Comparison of ENCODE assay signal across 15 cellular contexts in genomic region chr11:66915046-66915832, GRCh38. TPM values are rescaled to one million over a fixed set of nuclear protein-coding genes. Genes with fewer than 3 reads are reported as not detected.
DNase-seq lines count a peak whose midpoint lies in the region; ATAC-seq and TF ChIP-seq lines count a peak whose summit lies in the region.
"Had no signal": no experiment of that assay in that cellular context is flagged by ENCODE, and none has a peak within 500 bp of the region (broad histone marks: within the 10 kb centered on the region; RNA-seq: fewer than 3 reads in every experiment).

No MANE protein-coding gene starts in this region.

- no peak for TF ChIP-seq CTCF in WTC11 (IDR thresholded peaks at IDR 0.05)

- DNase-seq in HEK293T (ENCODE audit: extremely low spot score) (no peak), WTC11 (ENCODE audit: low spot score) (no peak)
- DNase-seq in stimulated activated CD8-positive, alpha-beta memory T cell treated with anti-CD3 and anti-CD28 coated beads, Interleukin-4, amount 100 ng/mL, for 48 hours: no peak
- DNase-seq: activated CD4-positive, alpha-beta memory T cell treated with anti-CD3 and anti-CD28 coated beads for 36 hours; CD4-positive, CD25-positive, alpha-beta regulatory T cell; Karpas-422; stimulated activated CD4-positive, alpha-beta T cell treated with anti-CD3 and anti-CD28 coated beads, Interleukin-4, amount 100 ng/mL, for 4 hours; T-helper 1 cell had no signal

- no peak overlapping the region for H3K27ac Mint-ChIP-seq in WTC11
- H3K27ac Mint-ChIP-seq: activated CD4-positive, alpha-beta memory T cell treated with anti-CD3 and anti-CD28 coated beads for 36 hours; CD4-positive, CD25-positive, alpha-beta regulatory T cell; stimulated activated naive CD8-positive, alpha-beta T cell treated with anti-CD3 and anti-CD28 coated beads, Interleukin-15, Interleukin-2, amounts not matched to agents 100 ng/mL and 50 ng/mL, for 24 hours had no signal

- CTCF ChIA-PET in HEK293T (lab: Yijun Ruan, JAX) (no interaction called here), WTC11 (lab: Charles Lee) (interaction anchor here (0.5 to 2.9 kb wide), 22 partner anchors 9 to 1025 kb away, joined by 3 to 16 read pairs (median 4); partner anchors contain the start of genes ANKRD13D, CCDC87, CCS and PC)

- H3K4me3 Mint-ChIP-seq in WTC11: no peak overlapping the region
- H3K4me3 Mint-ChIP-seq: activated CD4-positive, alpha-beta memory T cell treated with anti-CD3 and anti-CD28 coated beads for 36 hours; CD4-positive, CD25-positive, alpha-beta regulatory T cell; central memory CD8-positive, alpha-beta T cell; stimulated activated naive CD8-positive, alpha-beta T cell treated with anti-CD3 and anti-CD28 coated beads, Interleukin-15, Interleukin-2, amounts not matched to agents 100 ng/mL and 50 ng/mL, for 24 hours had no signal

- H3K9ac ChIP-seq in iPS-15b (ENCODE audit: low read depth, low read length) (peak overlapping the region; percentile 8), subcutaneous abdominal adipose tissue (ENCODE audit: low read length in 5 of 5) (peak overlapping the region in 2 of 5 donors; percentile 13 to 35)

- no peaks in the 10 kb centered on the region for H3K9me3 ChIP-seq in iPS-15b (ENCODE audit: control insufficient read depth, insufficient read depth, low read length)
- no peaks in the 10 kb centered on the region for H3K9me3 ChIP-seq in subcutaneous abdominal adipose tissue (ENCODE audit: control insufficient read depth in 5 of 5, low read length in 5 of 5)
- H3K9me3 ChIP-seq: right atrium auricular region had no signal

- POLR2A ChIA-PET in HEK293T (lab: Yijun Ruan, JAX) (no interaction called here), WTC11 (lab: Charles Lee) (interaction anchor here (0.6 kb wide), 1 partner anchor 36 kb away, joined by 3 read pairs; no protein-coding TSS in a partner anchor)

- H3K36me3 Mint-ChIP-seq in WTC11: no peaks in the 10 kb centered on the region
- H3K36me3 Mint-ChIP-seq: activated CD4-positive, alpha-beta memory T cell treated with anti-CD3 and anti-CD28 coated beads for 36 hours had no signal

- H3K36me3 ChIP-seq in iPS-15b (ENCODE audit: control insufficient read depth, insufficient read depth, low read length): peaks cover 3% of the 10 kb centered on the region
- H3K36me3 ChIP-seq in subcutaneous abdominal adipose tissue (ENCODE audit: control insufficient read depth in 5 of 5, insufficient read depth in 5 of 5, low read length in 5 of 5): peaks cover 0 to 6% (median 3%) of the 10 kb centered on the region in 5 donors
- H3K36me3 ChIP-seq: right atrium auricular region had no signal

- H3K27me3 ChIP-seq in iPS-15b (ENCODE audit: control insufficient read depth, insufficient read depth, low read length) (no peaks in the 10 kb centered on the region), subcutaneous abdominal adipose tissue (ENCODE audit: control insufficient read depth in 5 of 5, insufficient read depth in 4 of 5, low read length in 5 of 5) (no peaks in the 10 kb centered on the region)
- H3K27me3 ChIP-seq: right atrium auricular region had no signal

- peaks cover 16% of the 10 kb centered on the region for H3K4me1 ChIP-seq in iPS-15b (ENCODE audit: control insufficient read depth, insufficient read depth, low read length)
- peaks cover 0 to 24% (median 12%) of the 10 kb centered on the region in 5 donors for H3K4me1 ChIP-seq in subcutaneous abdominal adipose tissue (ENCODE audit: control insufficient read depth in 5 of 5, insufficient read depth in 5 of 5, low read length in 5 of 5)
- H3K4me1 ChIP-seq: right atrium auricular region had no signal

- no peaks in the 10 kb centered on the region for H3K9me3 Mint-ChIP-seq in WTC11
- H3K9me3 Mint-ChIP-seq: activated CD4-positive, alpha-beta memory T cell treated with anti-CD3 and anti-CD28 coated beads for 36 hours; CD4-positive, CD25-positive, alpha-beta regulatory T cell; central memory CD8-positive, alpha-beta T cell; stimulated activated naive CD8-positive, alpha-beta T cell treated with anti-CD3 and anti-CD28 coated beads, Interleukin-15, Interleukin-2, amounts not matched to agents 100 ng/mL and 50 ng/mL, for 24 hours had no signal

- H3K4me1 Mint-ChIP-seq in WTC11: peaks cover 40% of the 10 kb centered on the region
- H3K4me1 Mint-ChIP-seq: CD4-positive, CD25-positive, alpha-beta regulatory T cell; central memory CD8-positive, alpha-beta T cell had no signal

- ATAC-seq in WTC11 (peak; percentile 78), HG02970 (IDR thresholded peaks at IDR 0.05; ENCODE audit: low FRiP score, unreplicated experiment) (no peak), GM19351 (IDR thresholded peaks at IDR 0.05; ENCODE audit: unreplicated experiment) (no peak)

- H3K4me3 ChIP-seq in iPS-15b (ENCODE audit: low read depth, low read length): no peak overlapping the region
- no peak overlapping the region for H3K4me3 ChIP-seq in subcutaneous abdominal adipose tissue (ENCODE audit: low read depth in 1 of 5, low read length in 5 of 5)
- H3K4me3 ChIP-seq: right atrium auricular region had no signal

- H3K27me3 Mint-ChIP-seq in WTC11 (ENCODE audit: low read depth): no peaks in the 10 kb centered on the region; the same call in 1 of the 2 replicates
- H3K27me3 Mint-ChIP-seq: activated CD4-positive, alpha-beta memory T cell treated with anti-CD3 and anti-CD28 coated beads for 36 hours; CD4-positive, CD25-positive, alpha-beta regulatory T cell; stimulated activated naive CD8-positive, alpha-beta T cell treated with anti-CD3 and anti-CD28 coated beads, Interleukin-15, Interleukin-2, amounts not matched to agents 100 ng/mL and 50 ng/mL, for 24 hours had no signal

- H3K27ac ChIP-seq in subcutaneous abdominal adipose tissue (ENCODE audit: low read depth, low read length): peak overlapping the region; percentile 54
- H3K27ac ChIP-seq: right atrium auricular region had no signal

TF ChIP-seq in HEK293T, 16 proteins besides CTCF, POLR2A, EP300 and RAD21:
- no peak for TF ChIP-seq BHLHE40 (IDR thresholded peaks at IDR 0.05; ENCODE audit: borderline replicate concordance)
- TF ChIP-seq, protein P1, sequence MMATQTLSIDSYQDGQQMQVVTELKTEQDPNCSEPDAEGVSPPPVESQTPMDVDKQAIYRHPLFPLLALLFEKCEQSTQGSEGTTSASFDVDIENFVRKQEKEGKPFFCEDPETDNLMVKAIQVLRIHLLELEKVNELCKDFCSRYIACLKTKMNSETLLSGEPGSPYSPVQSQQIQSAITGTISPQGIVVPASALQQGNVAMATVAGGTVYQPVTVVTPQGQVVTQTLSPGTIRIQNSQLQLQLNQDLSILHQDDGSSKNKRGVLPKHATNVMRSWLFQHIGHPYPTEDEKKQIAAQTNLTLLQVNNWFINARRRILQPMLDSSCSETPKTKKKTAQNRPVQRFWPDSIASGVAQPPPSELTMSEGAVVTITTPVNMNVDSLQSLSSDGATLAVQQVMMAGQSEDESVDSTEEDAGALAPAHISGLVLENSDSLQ (IDR thresholded peaks at IDR 0.05): peak; percentile 84

TF ChIP-seq in WTC11, 78 proteins besides CTCF, POLR2A, EP300 and RAD21:
- 0 out of 2 replicates have a peak, but pooled peaks have one; percentile 30 for TF ChIP-seq FOXP1 (CRISPR knock-in tag; IDR thresholded peaks at IDR 0.05; ENCODE audit: borderline replicate concordance)
- TF ChIP-seq SMAD4 (CRISPR knock-in tag; IDR thresholded peaks at IDR 0.05): no peak

RNA-seq across cellular contexts. Expression of gene PC, which starts 42.9 kb away (rescaled TPM):
- 22.1 to 27.2 TPM (median 25.6 TPM) in 3 replicates for total RNA-seq in WTC11 (2021)

RNA-seq across cellular contexts. Expression of gene LRFN4, which starts 58.4 kb away (rescaled TPM):
- 62.7 to 70.3 TPM (median 68.0 TPM) in 3 replicates for total RNA-seq in WTC11 (2021)

RNA-seq across cellular contexts. Expression of gene C11orf86, which starts 59.9 kb away (rescaled TPM):
- 0.44 to 0.87 TPM (median 0.68 TPM) in 3 replicates for total RNA-seq in WTC11 (2021)
- total RNA-seq: activated CD4-positive, alpha-beta memory T cell treated with anti-CD3 and anti-CD28 coated beads for 36 hours; CD4-positive, CD25-positive, alpha-beta regulatory T cell; right atrium auricular region had no signal
